Comparison of ENCODE assay signal across 15 cellular contexts in the genomic region with DNA sequence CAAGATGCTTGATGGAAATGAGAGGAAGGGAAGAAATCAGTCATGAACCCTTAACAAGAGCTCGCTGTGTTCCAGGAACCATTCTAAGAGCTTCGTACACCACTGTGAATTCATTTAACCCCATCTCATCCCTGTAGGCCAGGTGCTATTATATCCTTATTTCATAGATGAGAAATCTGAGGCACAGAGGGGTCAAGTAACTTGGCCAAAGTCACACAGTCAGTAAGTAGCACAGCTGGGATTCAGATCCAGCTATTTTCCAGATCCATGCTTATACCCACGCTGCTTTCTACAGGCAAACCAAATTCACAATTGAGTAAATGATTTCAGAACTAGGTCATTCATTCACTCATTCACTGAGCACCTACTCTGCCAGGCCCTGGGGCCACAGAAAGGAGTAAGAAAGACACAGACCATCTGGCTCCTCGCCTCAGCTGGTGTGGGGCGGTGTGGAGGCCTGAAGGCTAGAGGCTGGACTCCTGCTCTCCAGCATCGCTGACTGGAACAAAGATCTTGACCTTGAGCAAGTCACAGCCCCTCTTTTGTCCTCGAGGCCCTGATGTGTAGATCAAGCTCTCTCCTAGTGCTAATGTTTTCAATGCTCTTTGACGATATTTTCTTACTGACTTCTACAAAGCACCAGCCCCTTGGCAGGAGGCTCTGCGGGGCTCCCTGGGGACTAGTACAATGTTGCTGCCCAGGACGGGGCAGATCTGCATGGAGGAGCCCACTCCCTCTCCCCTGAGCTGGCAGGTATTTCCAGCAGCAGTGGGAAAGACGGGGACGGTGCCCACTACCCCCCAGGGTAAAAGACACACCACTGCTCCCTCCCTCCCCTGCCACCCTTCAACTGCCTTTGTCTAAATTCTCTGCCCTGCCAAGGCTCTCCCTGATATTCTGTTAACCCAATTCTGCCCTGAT. TPM values are rescaled to one million over a fixed set of nuclear protein-coding genes. Genes with fewer than 3 reads are reported as not detected.
DNase-seq lines count a peak whose midpoint lies in the region; ATAC-seq, FAIRE-seq and TF ChIP-seq lines count a peak whose summit lies in the region.
"Had no signal": no experiment of that assay in that cellular context is flagged by ENCODE, and none has a peak within 500 bp of the region (broad histone marks: within the 10 kb centered on the region; RNA-seq: fewer than 3 reads in every experiment).

No MANE protein-coding gene starts in this region.

- peaks cover 69% of the 10 kb centered on the region for H3K36me3 ChIP-seq in BLaER1
- H3K36me3 ChIP-seq in H7 (replicated peaks; ENCODE audit: control insufficient read depth, insufficient read depth, low read length): peaks cover 9% of the 10 kb centered on the region
- H3K36me3 ChIP-seq in astrocyte (ENCODE audit: insufficient read depth, low read length): peaks cover 9% of the 10 kb centered on the region

- H3K79me2 ChIP-seq in astrocyte (ENCODE audit: insufficient read depth, low read length): peaks cover 10% of the 10 kb centered on the region

- DNase-seq in H7 (peak; percentile 36), astrocyte (ENCODE audit: low read depth) (no peak), mesenteric fat pad (ENCODE audit: low spot score) (peak; percentile 68), iPS-NIHi11 (ENCODE audit: low spot score) (no peak)
- DNase-seq in activated T-cell treated with anti-CD3 and anti-CD28 coated beads, Interleukin-2, amount 50 U/mL, for 72 hours: no peak
- DNase-seq: C1 segment of cervical spinal cord; DMS53; HCEC 1CT; KBM-7; NCI-H1048; NCI-H1694 treated with DMSO at 0.1 percent for 48 hours; NCI-H524; NK-92 treated with Interleukin-12 subunit alpha and Interleukin-12 subunit beta, amount 100 ng/mL, for 24 hours had no signal

- H3K27ac ChIP-seq in BLaER1 (no peak overlapping the region), astrocyte (ENCODE audit: low read depth, low read length) (no peak overlapping the region)

- no peak overlapping the region for H3K9ac ChIP-seq in BLaER1
- no peak overlapping the region for H3K9ac ChIP-seq in astrocyte (ENCODE audit: low read length)

- H4K20me1 ChIP-seq in BLaER1 (no peaks in the 10 kb centered on the region), astrocyte (ENCODE audit: insufficient read depth, low read length) (no peaks in the 10 kb centered on the region)

- H3K4me2 ChIP-seq in BLaER1 (peak overlapping the region; percentile 14; the same call in 1 of the 2 replicates), astrocyte (ENCODE audit: low read length) (no peak overlapping the region)

- H3K9me3 Mint-ChIP-seq in astrocyte (ENCODE audit: unreplicated experiment): peaks cover 2% of the 10 kb centered on the region
- peaks cover 0 to 2% of the 10 kb centered on the region in 2 donors for H3K9me3 Mint-ChIP-seq in activated T-cell treated with anti-CD3 and anti-CD28 coated beads, Interleukin-2, amount 50 U/mL, for 72 hours

- ATAC-seq in activated T-cell treated with anti-CD3 and anti-CD28 coated beads, Interleukin-2, amount 50 U/mL, for 72 hours (replicated peaks in 1 of 2): no peak
- ATAC-seq in HG03097 (IDR thresholded peaks at IDR 0.05; ENCODE audit: low FRiP score, unreplicated experiment): no peak

- peak overlapping the region; percentile 34 for H3K4me3 Mint-ChIP-seq in astrocyte (ENCODE audit: unreplicated experiment)
- H3K4me3 Mint-ChIP-seq in activated T-cell treated with anti-CD3 and anti-CD28 coated beads, Interleukin-2, amount 50 U/mL, for 72 hours: no peak overlapping the region

- H3K36me3 Mint-ChIP-seq in astrocyte (ENCODE audit: low read depth, unreplicated experiment): peaks cover 26% of the 10 kb centered on the region
- no peaks in the 10 kb centered on the region for H3K36me3 Mint-ChIP-seq in activated T-cell treated with anti-CD3 and anti-CD28 coated beads, Interleukin-2, amount 50 U/mL, for 72 hours (ENCODE audit: insufficient read depth in 2 of 2)

- H3K27me3 ChIP-seq in BLaER1 (no peaks in the 10 kb centered on the region), H7 (ENCODE audit: control insufficient read depth, insufficient read depth, low read length) (no peaks in the 10 kb centered on the region), astrocyte (ENCODE audit: insufficient read depth, low read length) (no peaks in the 10 kb centered on the region)

- H3K27ac Mint-ChIP-seq in astrocyte (ENCODE audit: unreplicated experiment): no peak overlapping the region
- H3K27ac Mint-ChIP-seq in activated T-cell treated with anti-CD3 and anti-CD28 coated beads, Interleukin-2, amount 50 U/mL, for 72 hours: no peak overlapping the region

- peaks cover 48% of the 10 kb centered on the region for H3K4me1 Mint-ChIP-seq in astrocyte (ENCODE audit: low read depth, unreplicated experiment)
- no peaks in the 10 kb centered on the region for H3K4me1 Mint-ChIP-seq in activated T-cell treated with anti-CD3 and anti-CD28 coated beads, Interleukin-2, amount 50 U/mL, for 72 hours (ENCODE audit: low read depth)

- H3K27me3 Mint-ChIP-seq in astrocyte (ENCODE audit: low read depth, unreplicated experiment): no peaks in the 10 kb centered on the region
- no peaks in the 10 kb centered on the region for H3K27me3 Mint-ChIP-seq in activated T-cell treated with anti-CD3 and anti-CD28 coated beads, Interleukin-2, amount 50 U/mL, for 72 hours (ENCODE audit: low read depth)

- FAIRE-seq in astrocyte (lab: Jason Lieb, UNC): no peak

- no peak overlapping the region for H2AFZ ChIP-seq in astrocyte (ENCODE audit: low read depth, low read length)

- TF ChIP-seq CTCF in astrocyte (IDR thresholded peaks at IDR 0.05; ENCODE audit: insufficient read depth, low read depth, low read length): no peak

- H3K4me1 ChIP-seq in BLaER1 (peaks cover 8% of the 10 kb centered on the region), astrocyte (ENCODE audit: insufficient read depth, low read length) (peaks cover 54% of the 10 kb centered on the region)

- H3K4me3 ChIP-seq in BLaER1 (no peak overlapping the region), H7 (ENCODE audit: insufficient read depth, low read depth, low read length) (no peak overlapping the region), astrocyte (ENCODE audit: insufficient read depth, low read depth, low read length) (no peak overlapping the region)

- H3K9me3 ChIP-seq in BLaER1: peaks cover 9% of the 10 kb centered on the region
- H3K9me3 ChIP-seq in astrocyte (ENCODE audit: insufficient read depth, low read depth, low read length): peaks cover 3% of the 10 kb centered on the region

RNA-seq across cellular contexts. Expression of a gene that starts 26.5 kb away (rescaled TPM):
- total RNA-seq in H7 (2014; rRNA removed; shearing (Covaris generic)): 14.3 and 16.0 TPM in 2 replicates
- 38.8 and 43.1 TPM in 2 replicates for total RNA-seq in astrocyte
- total RNA-seq in mesenteric fat pad: 15.2 TPM
- under 1 TPM in 1 of 2 donors, not detected in 1; 0.17 TPM for total RNA-seq in activated T-cell treated with anti-CD3 and anti-CD28 coated beads, Interleukin-2, amount 50 U/mL, for 72 hours

Comparison
In these comparisons a context has a peak if more than half of its experiments do, and no peak if none do; other contexts are left out.
1. DNase-seq: peak in H7 (single experiment) and mesenteric fat pad (single experiment); none in astrocyte (single experiment), activated T-cell treated with anti-CD3 and anti-CD28 coated beads, Interleukin-2, amount 50 U/mL, for 72 hours (0 of 2) and iPS-NIHi11 (single experiment).
2. RNA of a gene that starts 26.5 kb away (total RNA-seq): 38.8 to 43.1 TPM in astrocyte, 14.3 to 16.0 TPM in H7 and 15.2 TPM in mesenteric fat pad (single experiment); 0.17 TPM in activated T-cell treated with anti-CD3 and anti-CD28 coated beads, Interleukin-2, amount 50 U/mL, for 72 hours; every median in the first group is over 10 times any median in the second.